ENCODE assay signal across 20 cellular contexts in genomic region chr1:228399531-228400236, GRCh38. TPM values are rescaled to one million over a fixed set of nuclear protein-coding genes. Genes with fewer than 3 reads are reported as not detected.
DNase-seq lines count a peak whose midpoint lies in the region; ATAC-seq, FAIRE-seq and TF ChIP-seq lines count a peak whose summit lies in the region.
"Had no signal": no experiment of that assay in that cellular context is flagged by ENCODE, and none has a peak within 500 bp of the region (broad histone marks: within the 10 kb centered on the region; RNA-seq: fewer than 3 reads in every experiment).

No MANE protein-coding gene starts in this region.

- no peaks in the 10 kb centered on the region for H3K27me3 Mint-ChIP-seq in activated T-cell treated with anti-CD3 and anti-CD28 coated beads, Interleukin-2, amount 50 U/mL, for 24 hours

- no peak for DNase-seq in activated T-cell treated with anti-CD3 and anti-CD28 coated beads, Interleukin-2, amount 50 U/mL, for 24 hours
- DNase-seq in activated T-cell treated with anti-CD3 and anti-CD28 coated beads, Interleukin-2, amount 50 U/mL, for 48 hours, result no peak
- peak; percentile 46 for DNase-seq in kidney
- DNase-seq in stimulated activated effector memory CD8-positive, alpha-beta T cell treated with anti-CD3 and anti-CD28 coated beads, Interleukin-12 subunit alpha, Interleukin-12 subunit beta, amount 100 ng/mL, for 72 hours (ENCODE audit: low spot score in 2 of 2), result no peak
- DNase-seq in amniotic stem cell (lab: John Stamatoyannopoulos, UW), result no peak
- no peak for DNase-seq in cortex of kidney (lab: John Stamatoyannopoulos, UW)
- DNase-seq: C1 segment of cervical spinal cord, DMS 273 treated with DMSO at 0.1 percent for 48 hours, GF-D8, Karpas-422, MM.1S, NCI-H1092 treated with DMSO at 0.1 percent for 48 hours, NCI-H2081 treated with DMSO at 0.1 percent for 48 hours, NCI-H510A, NCI-H82, PC-3 had no signal

- TF ChIP-seq CTCF in HEK293 (tag by site-specific recombination; IDR thresholded peaks at IDR 0.05) (no peak), kidney (IDR thresholded peaks at IDR 0.05; ENCODE audit: borderline replicate concordance, extremely low read depth, insufficient read depth) (no peak)

- H3K36me3 Mint-ChIP-seq in activated T-cell treated with anti-CD3 and anti-CD28 coated beads, Interleukin-2, amount 50 U/mL, for 24 hours (ENCODE audit: low read depth), result peaks cover 96% of the 10 kb centered on the region
- H3K36me3 Mint-ChIP-seq in stimulated activated effector memory CD8-positive, alpha-beta T cell treated with anti-CD3 and anti-CD28 coated beads, Interleukin-12 subunit alpha, Interleukin-12 subunit beta, amount 100 ng/mL, for 72 hours, result peaks cover 92% of the 10 kb centered on the region

- no peaks in the 10 kb centered on the region for H3K9me3 Mint-ChIP-seq in activated T-cell treated with anti-CD3 and anti-CD28 coated beads, Interleukin-2, amount 50 U/mL, for 24 hours
- no peaks in the 10 kb centered on the region for H3K9me3 Mint-ChIP-seq in stimulated activated effector memory CD8-positive, alpha-beta T cell treated with anti-CD3 and anti-CD28 coated beads, Interleukin-12 subunit alpha, Interleukin-12 subunit beta, amount 100 ng/mL, for 72 hours

- peaks cover 50% of the 10 kb centered on the region for H3K4me1 Mint-ChIP-seq in activated T-cell treated with anti-CD3 and anti-CD28 coated beads, Interleukin-2, amount 50 U/mL, for 24 hours (ENCODE audit: low read depth)
- peaks cover 54% of the 10 kb centered on the region for H3K4me1 Mint-ChIP-seq in stimulated activated effector memory CD8-positive, alpha-beta T cell treated with anti-CD3 and anti-CD28 coated beads, Interleukin-12 subunit alpha, Interleukin-12 subunit beta, amount 100 ng/mL, for 72 hours

- H3K4me3 Mint-ChIP-seq in activated T-cell treated with anti-CD3 and anti-CD28 coated beads, Interleukin-2, amount 50 U/mL, for 24 hours, result no peak overlapping the region
- no peak overlapping the region for H3K4me3 Mint-ChIP-seq in stimulated activated effector memory CD8-positive, alpha-beta T cell treated with anti-CD3 and anti-CD28 coated beads, Interleukin-12 subunit alpha, Interleukin-12 subunit beta, amount 100 ng/mL, for 72 hours

- ATAC-seq in stimulated activated effector memory CD8-positive, alpha-beta T cell treated with anti-CD3 and anti-CD28 coated beads, Interleukin-12 subunit alpha, Interleukin-12 subunit beta, amount 100 ng/mL, for 72 hours, result no peak
- ATAC-seq: PC-3 had no signal

- H3K36me3 ChIP-seq in HEK293 (ENCODE audit: control insufficient read depth in 2 of 2, insufficient read depth in 1 of 2, low read length in 2 of 2) (peaks cover 20 to 96% of the 10 kb centered on the region in 2 experiments; a peak in 2 of 3 replicates), kidney (ENCODE audit: control insufficient read depth in 1 of 2, insufficient read depth in 2 of 2, low read length in 2 of 2) (peaks cover 7 to 20% of the 10 kb centered on the region in 2 donors)

- H3K4me1 ChIP-seq in HEK293 (ENCODE audit: control insufficient read depth, insufficient read depth, low read length), result peaks cover 2% of the 10 kb centered on the region
- peaks cover 0 to 13% of the 10 kb centered on the region in 2 donors for H3K4me1 ChIP-seq in kidney (ENCODE audit: control insufficient read depth in 1 of 2, insufficient read depth in 1 of 2, low read depth in 1 of 2, low read length in 2 of 2)

- no peak overlapping the region for H3K4me3 ChIP-seq in HEK293 (ENCODE audit: low read depth, low read length)
- H3K4me3 ChIP-seq in kidney (ENCODE audit: low read length in 2 of 2), result no peak overlapping the region

- H3K27ac ChIP-seq in HEK293 (ENCODE audit: extremely low read depth, low read depth, low read length) (no peak overlapping the region; the same call in 1 of the 2 replicates), kidney (ENCODE audit: low read depth in 2 of 2, low read length in 2 of 2) (no peak overlapping the region)

- POLR2A ChIA-PET in HEK293 (lab: Yijun Ruan, JAX), result interaction anchor here (0.6 to 0.7 kb wide), 2 partner anchors 59 to 131 kb away, joined by 3 to 4 read pairs; no protein-coding TSS in a partner anchor

- CTCF ChIA-PET in HEK293 (lab: Yijun Ruan, JAX), result interaction anchor here (0.6 kb wide), 2 partner anchors 87 to 467 kb away, joined by 3 read pairs; no protein-coding TSS in a partner anchor

- H3K9me3 ChIP-seq in HEK293 (ENCODE audit: control insufficient read depth, insufficient read depth, low read depth, low read length) (no peaks in the 10 kb centered on the region), kidney (ENCODE audit: control insufficient read depth in 1 of 2, low read length in 2 of 2) (no peaks in the 10 kb centered on the region)

- FAIRE-seq in kidney (lab: Jason Lieb, UNC), result no peak
- FAIRE-seq: GM12891 had no signal

- intact Hi-C loops in kidney (cut with DNase I), result no loop called here

- peak overlapping the region; percentile 41 for H3K27ac Mint-ChIP-seq in activated T-cell treated with anti-CD3 and anti-CD28 coated beads, Interleukin-2, amount 50 U/mL, for 24 hours
- peak overlapping the region; percentile 32 for H3K27ac Mint-ChIP-seq in stimulated activated effector memory CD8-positive, alpha-beta T cell treated with anti-CD3 and anti-CD28 coated beads, Interleukin-12 subunit alpha, Interleukin-12 subunit beta, amount 100 ng/mL, for 72 hours

- H3K9ac ChIP-seq in kidney (ENCODE audit: low read length in 2 of 2), result no peak overlapping the region

TF ChIP-seq in HEK293, 187 proteins besides CTCF, POLR2A, EP300 and RAD21:
- 0 out of 2 replicates have a peak, but pooled peaks have one; percentile 46 for TF ChIP-seq ZNF362 (tag by site-specific recombination; IDR thresholded peaks at IDR 0.05)
- no peak for TF ChIP-seq ZNF501 (tag by site-specific recombination; IDR thresholded peaks at IDR 0.05)

RNA-seq across cellular contexts. Expression of gene TRIM11, which starts 7.0 kb away (rescaled TPM):
- 24.2 TPM for total RNA-seq in kidney
- polyA plus RNA-seq in kidney (ENCODE audit: insufficient read depth, low read depth, low replicate concordance), result 10.9 TPM

RNA-seq across cellular contexts. Expression of gene TRIM17, which starts 17.0 kb away (rescaled TPM):
- total RNA-seq in kidney, result 6.5 TPM
- 1.3 TPM for polyA plus RNA-seq in kidney (ENCODE audit: insufficient read depth, low read depth, low replicate concordance)
- total RNA-seq: Daoy, H4, PC-3 had no signal
